ENCODE assay signal across 27 cellular contexts in the genomic region with DNA sequence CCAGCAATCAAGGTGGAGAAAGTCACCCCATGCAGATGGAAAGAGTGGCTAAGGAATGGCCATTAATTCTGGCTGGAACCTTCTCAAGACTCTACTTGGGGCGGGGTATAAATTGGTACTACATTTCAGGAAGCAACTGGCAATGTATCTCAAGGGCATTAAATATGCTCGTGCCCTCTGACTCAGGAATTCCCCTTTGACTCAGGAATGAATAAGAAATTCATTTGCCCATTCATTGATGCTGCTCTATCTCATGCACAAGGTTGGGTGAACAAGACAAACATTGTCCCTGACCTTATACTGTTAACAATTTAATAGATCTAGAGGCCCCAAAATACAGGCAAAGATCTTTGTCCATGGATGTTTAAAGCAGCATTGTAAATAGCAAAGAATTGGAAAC.
A peak's percentile ranks its signal among the peaks of the same experiment; 100 is the strongest.
DNase-seq lines count a peak whose midpoint lies in the region; ATAC-seq, FAIRE-seq and TF ChIP-seq lines count a peak whose summit lies in the region.
"Had no signal": no experiment of that assay in that cellular context is flagged by ENCODE, and none has a peak within 500 bp of the region (broad histone marks: within the 10 kb centered on the region; RNA-seq: fewer than 3 reads in every experiment).

No MANE protein-coding gene starts in this region.

- no peak overlapping the region for H3K4me3 ChIP-seq in GM23248
- H3K4me3 ChIP-seq in RWPE2 (ENCODE audit: severe bottlenecking), result no peak overlapping the region
- H3K4me3 ChIP-seq in keratinocyte (ENCODE audit: control insufficient read depth in 2 of 3, extremely low read depth in 1 of 3, insufficient read depth in 2 of 3, low read depth in 1 of 3, low read length in 3 of 3), result no peak overlapping the region
- no peak overlapping the region for H3K4me3 ChIP-seq in WERI-Rb-1 (ENCODE audit: low read depth, low read length)
- H3K4me3 ChIP-seq in suprapubic skin, result no peak overlapping the region
- H3K4me3 ChIP-seq: body of pancreas, right atrium auricular region, upper lobe of right lung had no signal

- no peaks in the 10 kb centered on the region for H3K9me1 ChIP-seq in keratinocyte (ENCODE audit: control insufficient read depth, extremely low read depth, insufficient read depth, low read length)

- H3K79me2 ChIP-seq in GM23248 (ENCODE audit: insufficient read depth) (no peaks in the 10 kb centered on the region), keratinocyte (ENCODE audit: control insufficient read depth, insufficient read depth, low read length) (no peaks in the 10 kb centered on the region)

- no peaks in the 10 kb centered on the region for H3K9me2 ChIP-seq in GM23248 (ENCODE audit: insufficient read depth)

- H3K36me3 ChIP-seq in GM23248 (ENCODE audit: low read depth) (no peaks in the 10 kb centered on the region), RWPE2 (ENCODE audit: low read depth) (no peaks in the 10 kb centered on the region), keratinocyte (ENCODE audit: control insufficient read depth in 2 of 2, extremely low read depth in 1 of 2, insufficient read depth in 2 of 2, low read length in 2 of 2) (no peaks in the 10 kb centered on the region), WERI-Rb-1 (no peaks in the 10 kb centered on the region), suprapubic skin (no peaks in the 10 kb centered on the region)
- H3K36me3 ChIP-seq: right atrium auricular region, upper lobe of right lung had no signal

- TF ChIP-seq POLR2A in suprapubic skin (IDR thresholded peaks at IDR 0.05), result no peak

- peak; percentile 43 for FAIRE-seq in keratinocyte (lab: Jason Lieb, UNC)
- FAIRE-seq: colon, H1, TTC549 had no signal

- 35 to 40% methylated on average over 2 of the region's 2 CpGs for WGBS in GM23248 (ENCODE audit: low coverage in 1 of 2, low lambda C conversion rate in 2 of 2, missing lambda C conversion rate in 2 of 2), 2 experiments
- 43% methylated on average over 2 of the region's 2 CpGs for WGBS in suprapubic skin

- peak; percentile 57; the same call in 2 of the 3 replicates for ATAC-seq in RWPE2 (ENCODE audit: low read depth)
- ATAC-seq in GM19452 (IDR thresholded peaks at IDR 0.05; ENCODE audit: unreplicated experiment), result no peak
- ATAC-seq: activated CD8-positive, alpha-beta memory T cell treated with anti-CD3 and anti-CD28 coated beads, Interleukin-2, amount 10 ng/mL, durations not matched to agents 7 days and 5 days; body of pancreas; effector memory CD8-positive, alpha-beta T cell; left colon; naive thymus-derived CD8-positive, alpha-beta T cell; upper lobe of right lung had no signal

- H3F3A ChIP-seq in GM23248 (ENCODE audit: insufficient read depth), result no peaks in the 10 kb centered on the region

- H4K20me1 ChIP-seq in GM23248 (ENCODE audit: insufficient read depth) (no peaks in the 10 kb centered on the region), keratinocyte (ENCODE audit: control insufficient read depth, extremely low read depth, insufficient read depth, low read length) (no peaks in the 10 kb centered on the region)

- H3K27me3 ChIP-seq in GM23248 (replicated peaks; ENCODE audit: insufficient read depth) (no peaks in the 10 kb centered on the region), RWPE2 (ENCODE audit: insufficient read depth, poor library complexity, severe bottlenecking) (no peaks in the 10 kb centered on the region), keratinocyte (ENCODE audit: control insufficient read depth, extremely low read depth, insufficient read depth, low read length) (no peaks in the 10 kb centered on the region), WERI-Rb-1 (ENCODE audit: insufficient read depth, low read depth, severe bottlenecking) (no peaks in the 10 kb centered on the region), suprapubic skin (no peaks in the 10 kb centered on the region)
- H3K27me3 ChIP-seq: body of pancreas, right atrium auricular region, upper lobe of right lung had no signal

- H3K9ac ChIP-seq in GM23248, result no peak overlapping the region
- H3K9ac ChIP-seq in keratinocyte (ENCODE audit: control insufficient read depth, extremely low read depth, insufficient read depth, low read length), result no peak overlapping the region

- DNase-seq in A172 (ENCODE audit: low spot score) (peak; percentile 43), GM23248 (peak; percentile 31), RWPE2 (ENCODE audit: low spot score) (no peak), keratinocyte (ENCODE audit: low read depth, low spot score) (no peak), WERI-Rb-1 (no peak), suprapubic skin (ENCODE audit: low spot score in 2 of 2) (no peak)
- DNase-seq in stimulated activated CD4-positive, alpha-beta T cell treated with anti-CD3 and anti-CD28 coated beads, Interleukin-2, amount 100 ng/mL, for 48 hours, result no peak
- DNase-seq: activated CD4-positive, alpha-beta T cell treated with anti-CD3 and anti-CD28 coated beads, Interleukin-2, amount 10 ng/mL, durations not matched to agents 24 days and 14 days; activated CD8-positive, alpha-beta memory T cell treated with anti-CD3 and anti-CD28 coated beads, Interleukin-2, amount 10 ng/mL, durations not matched to agents 7 days and 5 days; body of pancreas; C1 segment of cervical spinal cord; effector memory CD8-positive, alpha-beta T cell; IMR-90; left colon; MM.1S; naive thymus-derived CD8-positive, alpha-beta T cell; NCI-H1436; NCI-H526 treated with DMSO at 0.1 percent for 48 hours; SHP77; stimulated activated CD4-positive, alpha-beta T cell treated with anti-CD3 and anti-CD28 coated beads, Interleukin-4, amount 100 ng/mL, for 4 hours; upper lobe of right lung had no signal

- TF ChIP-seq EP300 in suprapubic skin (IDR thresholded peaks at IDR 0.05), result no peak

- no peak for TF ChIP-seq CTCF in RWPE2 (IDR thresholded peaks at IDR 0.05; ENCODE audit: poor library complexity, severe bottlenecking)
- TF ChIP-seq CTCF in keratinocyte (optimal IDR thresholded peaks at IDR 0.05 in 1 of 3, IDR thresholded peaks at IDR 0.05 in 1 of 3, conservative IDR thresholded peaks at IDR 0.05 in 1 of 3; ENCODE audit: extremely low read depth in 1 of 3, insufficient read depth in 2 of 3, low read length in 3 of 3), result no peak
- no peak for TF ChIP-seq CTCF in WERI-Rb-1 (IDR thresholded peaks at IDR 0.05; ENCODE audit: low read depth, low read length)
- no peak for TF ChIP-seq CTCF in suprapubic skin (IDR thresholded peaks at IDR 0.05)

- H3K4me1 ChIP-seq in GM23248 (ENCODE audit: insufficient read depth), result no peaks in the 10 kb centered on the region
- H3K4me1 ChIP-seq in RWPE2 (ENCODE audit: insufficient read depth, poor library complexity, severe bottlenecking), result no peaks in the 10 kb centered on the region
- peaks cover 8% of the 10 kb centered on the region for H3K4me1 ChIP-seq in keratinocyte (ENCODE audit: control insufficient read depth, extremely low read depth, insufficient read depth, low read length)
- H3K4me1 ChIP-seq in suprapubic skin, result no peaks in the 10 kb centered on the region
- H3K4me1 ChIP-seq: body of pancreas, right atrium auricular region, upper lobe of right lung had no signal

- H3K27ac ChIP-seq in GM23248, result no peak overlapping the region
- H3K27ac ChIP-seq in RWPE2 (ENCODE audit: poor library complexity, severe bottlenecking), result no peak overlapping the region
- H3K27ac ChIP-seq in keratinocyte (ENCODE audit: control insufficient read depth, insufficient read depth, low read length), result no peak overlapping the region
- H3K27ac ChIP-seq in WERI-Rb-1, result no peak overlapping the region
- H3K27ac ChIP-seq in suprapubic skin, result no peak overlapping the region
- H3K27ac ChIP-seq: body of pancreas, HL-60, right atrium auricular region, upper lobe of right lung had no signal

- dilution Hi-C loops in keratinocyte (cut with MboI; ENCODE audit: extremely low pct_ligation_motif_present, low sequenced_read_pairs), result loop anchor here (25.0 kb wide), 1 partner anchor 182 kb away; no protein-coding TSS in a partner anchor

- in situ Hi-C loops in GM23248 (cut with MboI), result loop anchor here (5.0 kb wide), 1 partner anchor 207 kb away; no protein-coding TSS in a partner anchor

- H3K4me2 ChIP-seq in GM23248 (ENCODE audit: unreplicated experiment) (no peak overlapping the region), keratinocyte (ENCODE audit: control insufficient read depth, extremely low read depth, insufficient read depth, low read depth, low read length) (no peak overlapping the region)

- H3K9me3 ChIP-seq in GM23248 (ENCODE audit: low read depth) (no peaks in the 10 kb centered on the region), RWPE2 (ENCODE audit: severe bottlenecking) (no peaks in the 10 kb centered on the region), keratinocyte (ENCODE audit: control insufficient read depth, low read depth, low read length) (no peaks in the 10 kb centered on the region), WERI-Rb-1 (ENCODE audit: severe bottlenecking) (no peaks in the 10 kb centered on the region), suprapubic skin (no peaks in the 10 kb centered on the region)
- H3K9me3 ChIP-seq: body of pancreas, right atrium auricular region, upper lobe of right lung had no signal

- no peak overlapping the region for H2AFZ ChIP-seq in GM23248
- H2AFZ ChIP-seq in keratinocyte (ENCODE audit: control insufficient read depth, low read length), result no peak overlapping the region

Comparison
In these comparisons a context has a peak if more than half of its experiments do, and no peak if none do; other contexts are left out.
1. DNase-seq: peak in A172 (single experiment) and GM23248 (single experiment); none in RWPE2 (single experiment), keratinocyte (single experiment), stimulated activated CD4-positive, alpha-beta T cell treated with anti-CD3 and anti-CD28 coated beads, Interleukin-2, amount 100 ng/mL, for 48 hours (0 of 2), WERI-Rb-1 (single experiment) and suprapubic skin (0 of 2).